Comparison of ENCODE assay signal across 8 cellular contexts in genomic region chr7:50791921-50792341, GRCh38. TPM values are rescaled to one million over a fixed set of nuclear protein-coding genes. Genes with fewer than 3 reads are reported as not detected.
DNase-seq lines count a peak whose midpoint lies in the region; ATAC-seq and TF ChIP-seq lines count a peak whose summit lies in the region.

No MANE protein-coding gene starts in this region.

- H3K4me3 ChIP-seq in testis (peak overlapping the region; percentile 44 to 48), MM.1S (ENCODE audit: low read length) (no peak overlapping the region)

- no peak overlapping the region for H3K9ac ChIP-seq in MM.1S (ENCODE audit: low read length)

- no peaks in the 10 kb centered on the region for H4K20me1 ChIP-seq in MM.1S (ENCODE audit: insufficient read depth, low read length)

- TF ChIP-seq POLR2A in testis (IDR thresholded peaks at IDR 0.05) = no peak

- H3F3A ChIP-seq in MM.1S (ENCODE audit: insufficient read depth, low read length) = no peaks in the 10 kb centered on the region

- WGBS in testis, 2 donors = 12 to 16% methylated on average over 10 of the region's 10 CpGs

- H3K9me2 ChIP-seq in MM.1S (replicated peaks; ENCODE audit: insufficient read depth, low read length) = no peaks in the 10 kb centered on the region

- H3K27ac Mint-ChIP-seq in activated CD4-positive, alpha-beta T cell treated with anti-CD3 and anti-CD28 coated beads, Interleukin-2, amount 10 ng/mL, durations not matched to agents 24 days and 14 days = no peak overlapping the region
- no peak overlapping the region for H3K27ac Mint-ChIP-seq in activated naive CD8-positive, alpha-beta T cell treated with anti-CD3 and anti-CD28 coated beads for 36 hours

- peak overlapping the region; percentile 80 for H3K4me3 Mint-ChIP-seq in activated CD4-positive, alpha-beta T cell treated with anti-CD3 and anti-CD28 coated beads, Interleukin-2, amount 10 ng/mL, durations not matched to agents 24 days and 14 days
- peak overlapping the region; percentile 75 for H3K4me3 Mint-ChIP-seq in activated naive CD8-positive, alpha-beta T cell treated with anti-CD3 and anti-CD28 coated beads for 36 hours

- H3K27me3 ChIP-seq in testis (no peaks in the 10 kb centered on the region), MM.1S (replicated peaks; ENCODE audit: insufficient read depth, low read length) (no peaks in the 10 kb centered on the region)

- ATAC-seq in GM18502 (IDR thresholded peaks at IDR 0.05; ENCODE audit: poor library complexity, unreplicated experiment) = no peak

- H3K9me3 ChIP-seq in testis = no peaks in the 10 kb centered on the region
- no peaks in the 10 kb centered on the region for H3K9me3 ChIP-seq in MM.1S (replicated peaks; ENCODE audit: insufficient read depth, low read length)

- intact Hi-C loops in activated CD4-positive, alpha-beta T cell treated with anti-CD3 and anti-CD28 coated beads, Interleukin-2, amount 10 ng/mL, durations not matched to agents 24 days and 14 days (cut with micrococcal nuclease) = no loop called here
- intact Hi-C loops in testis (cut with DNase I; ENCODE audit: low total_unique reads) = no loop called here

- H3K4me2 ChIP-seq in MM.1S (ENCODE audit: low read depth, low read length) = no peak overlapping the region

- H3K4me1 Mint-ChIP-seq in activated CD4-positive, alpha-beta T cell treated with anti-CD3 and anti-CD28 coated beads, Interleukin-2, amount 10 ng/mL, durations not matched to agents 24 days and 14 days = peaks cover 3% of the 10 kb centered on the region
- peaks cover 4% of the 10 kb centered on the region for H3K4me1 Mint-ChIP-seq in activated naive CD8-positive, alpha-beta T cell treated with anti-CD3 and anti-CD28 coated beads for 36 hours

- peak overlapping the region in 1 of 2 donors; percentile 56 for H3K27ac ChIP-seq in testis
- H3K27ac ChIP-seq in MM.1S (ENCODE audit: low read length) = no peak overlapping the region

- no peaks in the 10 kb centered on the region for H3K9me3 Mint-ChIP-seq in activated CD4-positive, alpha-beta T cell treated with anti-CD3 and anti-CD28 coated beads, Interleukin-2, amount 10 ng/mL, durations not matched to agents 24 days and 14 days
- H3K9me3 Mint-ChIP-seq in activated naive CD8-positive, alpha-beta T cell treated with anti-CD3 and anti-CD28 coated beads for 36 hours = peaks cover 7% of the 10 kb centered on the region

- no peak for TF ChIP-seq CTCF in testis (IDR thresholded peaks at IDR 0.05)
- TF ChIP-seq CTCF in MM.1S (IDR thresholded peaks at IDR 0.05; ENCODE audit: low read length) = no peak

- peaks cover 2% of the 10 kb centered on the region for H3K4me1 ChIP-seq in testis
- no peaks in the 10 kb centered on the region for H3K4me1 ChIP-seq in MM.1S (ENCODE audit: low read length)

- H3K27me3 Mint-ChIP-seq in activated CD4-positive, alpha-beta T cell treated with anti-CD3 and anti-CD28 coated beads, Interleukin-2, amount 10 ng/mL, durations not matched to agents 24 days and 14 days = peaks cover 56% of the 10 kb centered on the region
- H3K27me3 Mint-ChIP-seq in activated naive CD8-positive, alpha-beta T cell treated with anti-CD3 and anti-CD28 coated beads for 36 hours = peaks cover 68% of the 10 kb centered on the region

- H3K36me3 ChIP-seq in testis (ENCODE audit: low read depth, missing control alignments) = no peaks in the 10 kb centered on the region
- H3K36me3 ChIP-seq in MM.1S (replicated peaks; ENCODE audit: insufficient read depth, low read length) = no peaks in the 10 kb centered on the region

- no peaks in the 10 kb centered on the region for H3K36me3 Mint-ChIP-seq in activated CD4-positive, alpha-beta T cell treated with anti-CD3 and anti-CD28 coated beads, Interleukin-2, amount 10 ng/mL, durations not matched to agents 24 days and 14 days (ENCODE audit: low read depth)
- no peaks in the 10 kb centered on the region for H3K36me3 Mint-ChIP-seq in activated naive CD8-positive, alpha-beta T cell treated with anti-CD3 and anti-CD28 coated beads for 36 hours

- no peaks in the 10 kb centered on the region for H3K79me2 ChIP-seq in MM.1S (ENCODE audit: low read length)

- no peak for DNase-seq in activated CD4-positive, alpha-beta T cell treated with anti-CD3 and anti-CD28 coated beads, Interleukin-2, amount 10 ng/mL, durations not matched to agents 24 days and 14 days
- no peak for DNase-seq in activated CD4-positive, alpha-beta T cell treated with anti-CD3 and anti-CD28 coated beads for 1 hour
- DNase-seq in activated naive CD8-positive, alpha-beta T cell treated with anti-CD3 and anti-CD28 coated beads for 36 hours = no peak
- DNase-seq in iris pigment epithelial cell (ENCODE audit: low read depth) = peak; percentile 76
- DNase-seq in testis = no peak
- DNase-seq in anterior cingulate cortex (lab: John Stamatoyannopoulos, UW) = no peak
- DNase-seq in MM.1S = no peak

- no peak overlapping the region for H2AFZ ChIP-seq in MM.1S (ENCODE audit: low read length)

RNA-seq across cellular contexts. Expression of gene GRB10, which starts 9.2 kb away (rescaled TPM):
- total RNA-seq in activated CD4-positive, alpha-beta T cell treated with anti-CD3 and anti-CD28 coated beads, Interleukin-2, amount 10 ng/mL, durations not matched to agents 24 days and 14 days = 1.4 and 3.6 TPM in 2 replicates
- total RNA-seq in activated naive CD8-positive, alpha-beta T cell treated with anti-CD3 and anti-CD28 coated beads for 36 hours = 1 to 10 TPM; 2.4 to 2.5 TPM
- 10 to 100 TPM; 57.7 to 81.9 TPM for total RNA-seq in testis
- polyA plus RNA-seq in testis (ENCODE audit: insufficient read depth, low read depth, low replicate concordance) = 54.0 TPM

Comparison
In these comparisons a context has a peak if more than half of its experiments do, and no peak if none do; other contexts are left out.
1. RNA of gene GRB10, which starts 9.2 kb away (total RNA-seq): 57.7 to 81.9 TPM in testis; 1.4 to 3.6 TPM in activated CD4-positive, alpha-beta T cell treated with anti-CD3 and anti-CD28 coated beads, Interleukin-2, amount 10 ng/mL, durations not matched to agents 24 days and 14 days and 2.4 to 2.5 TPM in activated naive CD8-positive, alpha-beta T cell treated with anti-CD3 and anti-CD28 coated beads for 36 hours; every median in the first group is over 10 times any median in the second.